Comparison of ENCODE assay signal across 1 cellular context in genomic region chr2:20592106-20593071, GRCh38.
TF ChIP-seq lines count a peak whose summit lies in the region.

No MANE protein-coding gene starts in this region.

TF ChIP-seq in IMR-90, 13 proteins besides CTCF, POLR2A, EP300 and RAD21 (continued from another document):
- no peak for TF ChIP-seq USF2 (IDR thresholded peaks at IDR 0.05; ENCODE audit: low read depth, low read length)
- TF ChIP-seq CHD1 (IDR thresholded peaks at IDR 0.05; ENCODE audit: low read depth, low read length): no peak
- TF ChIP-seq RCOR1 (IDR thresholded peaks at IDR 0.05; ENCODE audit: insufficient replicate concordance, low read length): no peak
- no peak for TF ChIP-seq NFE2L2 (IDR thresholded peaks at IDR 0.05; ENCODE audit: low read depth, low read length)
- no peak for TF ChIP-seq RFX5 (IDR thresholded peaks at IDR 0.05; ENCODE audit: low read depth, low read length)
- no peak for TF ChIP-seq MAFK (IDR thresholded peaks at IDR 0.05; ENCODE audit: low read depth, low read length)
- TF ChIP-seq SMC3 (IDR thresholded peaks at IDR 0.05; ENCODE audit: low read depth, low read length): no peak
- TF ChIP-seq MAZ (IDR thresholded peaks at IDR 0.05; ENCODE audit: borderline replicate concordance, low read depth, low read length): no peak
TF ChIP-seq in IMR-90: peak in this region for 0.
